Comparison of ENCODE assay signal across 8 cellular contexts in genomic region chr13:41311607-41312500, GRCh38. TPM values are rescaled to one million over a fixed set of nuclear protein-coding genes. Genes with fewer than 3 reads are reported as not detected.
DNase-seq lines count a peak whose midpoint lies in the region; ATAC-seq and TF ChIP-seq lines count a peak whose summit lies in the region.

No MANE protein-coding gene starts in this region.

- no peaks in the 10 kb centered on the region for H3K27me3 Mint-ChIP-seq in osteocyte (ENCODE audit: unreplicated experiment)

- no peaks in the 10 kb centered on the region for H3K36me3 ChIP-seq in upper lobe of right lung

- peak overlapping the region; percentile 88 for H3K27ac ChIP-seq in upper lobe of right lung

- ATAC-seq in GM19043 (IDR thresholded peaks at IDR 0.05; ENCODE audit: low read depth, unreplicated experiment): peak; percentile 37
- ATAC-seq in HG03378 (IDR thresholded peaks at IDR 0.05; ENCODE audit: unreplicated experiment): peak; percentile 30
- ATAC-seq in upper lobe of right lung: peak; percentile 77

- peak overlapping the region; percentile 92 for H3K27ac Mint-ChIP-seq in osteocyte (ENCODE audit: unreplicated experiment)

- peaks cover 28% of the 10 kb centered on the region for H3K4me1 ChIP-seq in upper lobe of right lung

- H3K4me3 Mint-ChIP-seq in osteocyte (ENCODE audit: unreplicated experiment): peak overlapping the region; percentile 91

- H3K27me3 ChIP-seq in upper lobe of right lung: no peaks in the 10 kb centered on the region

- H3K4me1 Mint-ChIP-seq in osteocyte (ENCODE audit: unreplicated experiment): peaks cover 37% of the 10 kb centered on the region

- TF ChIP-seq CTCF in osteocyte (IDR thresholded peaks at IDR 0.05): no peak
- no peak for TF ChIP-seq CTCF in upper lobe of right lung (IDR thresholded peaks at IDR 0.05)

- H3K9me3 Mint-ChIP-seq in osteocyte (ENCODE audit: unreplicated experiment): no peaks in the 10 kb centered on the region

- H3K9me3 ChIP-seq in upper lobe of right lung: no peaks in the 10 kb centered on the region

- DNase-seq in AG20443 (ENCODE audit: low spot score) (peak; percentile 67), SHP77 treated with DMSO at 0.1 percent for 48 hours (lab: John Stamatoyannopoulos, UW) (peak; percentile 5), head of caudate nucleus (peak in 39 of 42 donors; percentile 24 to 84 (median 54)), osteocyte (ENCODE audit: extremely low spot score, unreplicated experiment) (no peak), upper lobe of right lung (peak; percentile 80)
- DNase-seq in activated naive CD4-positive, alpha-beta T cell treated with anti-CD3 and anti-CD28 coated beads, Interleukin-2, amount 50 U/mL, for 16 hours: peak; percentile 58

- intact Hi-C loops in head of caudate nucleus (cut with DNase I) (loop anchor here (5.0 kb wide), 1 partner anchor 250 kb away; the partner anchor contains the start of gene WBP4), upper lobe of right lung (cut with DNase I) (no loop called here)

- peak overlapping the region; percentile 87 for H3K4me3 ChIP-seq in upper lobe of right lung

- no peaks in the 10 kb centered on the region for H3K36me3 Mint-ChIP-seq in osteocyte (ENCODE audit: unreplicated experiment)

RNA-seq across cellular contexts. Expression of gene NAA16, which starts 0.8 kb away (rescaled TPM):
- total RNA-seq in osteocyte: 15.7 and 22.8 TPM in 2 replicates
- total RNA-seq in upper lobe of right lung: 20.9 TPM

RNA-seq across cellular contexts. Expression of gene MTRF1, which starts 48.5 kb away (rescaled TPM):
- total RNA-seq in osteocyte: 9.8 and 12.9 TPM in 2 replicates
- 10.7 TPM for total RNA-seq in upper lobe of right lung
